Comparison of ENCODE assay signal across 2 cellular contexts in the genomic region with DNA sequence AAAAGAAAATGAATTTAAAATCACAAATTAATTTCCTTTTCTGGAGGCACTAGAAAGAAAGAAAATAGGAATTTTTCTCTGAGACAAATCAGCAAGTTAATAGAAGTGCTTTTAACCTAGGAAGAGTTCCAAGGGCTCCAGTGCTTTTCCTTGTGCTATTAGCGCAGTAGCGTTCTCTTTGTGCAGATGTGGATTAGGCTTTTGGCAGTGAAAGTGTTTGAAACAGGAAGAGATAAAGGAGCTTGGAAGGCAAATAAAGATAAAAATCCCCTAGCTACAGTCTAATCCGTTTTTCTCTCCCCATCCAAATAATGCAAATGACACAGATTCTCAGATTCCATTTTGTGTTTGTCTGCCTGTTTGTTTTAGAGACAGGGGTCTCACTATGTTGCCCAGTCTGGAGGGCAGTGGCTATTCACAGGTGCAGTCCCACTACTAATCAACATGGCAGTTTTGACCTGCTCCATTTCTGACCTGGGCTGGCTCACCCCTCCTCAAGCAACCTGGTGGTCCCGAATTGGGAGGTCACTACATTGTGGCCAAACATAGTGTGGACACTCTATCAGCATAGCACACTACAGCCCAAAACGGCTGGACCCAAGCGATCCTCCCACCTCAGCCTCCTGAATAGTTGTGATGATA.
A peak's percentile ranks its signal among the peaks of the same experiment; 100 is the strongest.
TF ChIP-seq lines count a peak whose summit lies in the region.

No MANE protein-coding gene starts in this region.

TF ChIP-seq in WTC11, 78 proteins besides CTCF, POLR2A, EP300 and RAD21:
- peak; percentile 98 for TF ChIP-seq ZNF121 (CRISPR knock-in tag; IDR thresholded peaks at IDR 0.05)
- no peak for TF ChIP-seq ZNF232 (CRISPR knock-in tag; IDR thresholded peaks at IDR 0.05)
TF ChIP-seq in WTC11: peak in this region for 1.

TF ChIP-seq in endothelial cell of umbilical vein, 7 proteins besides CTCF, POLR2A, EP300 and RAD21:
- TF ChIP-seq GATA2 (IDR thresholded peaks at IDR 0.05; ENCODE audit: insufficient read depth, insufficient read length, low read depth, low read length): peak; percentile 30
- no peak for TF ChIP-seq POLR2AphosphoS5 (IDR thresholded peaks at IDR 0.05; ENCODE audit: insufficient read depth, low read depth, low read length)
